2 cellular contexts compared by ENCODE assay signal in the genomic region with DNA sequence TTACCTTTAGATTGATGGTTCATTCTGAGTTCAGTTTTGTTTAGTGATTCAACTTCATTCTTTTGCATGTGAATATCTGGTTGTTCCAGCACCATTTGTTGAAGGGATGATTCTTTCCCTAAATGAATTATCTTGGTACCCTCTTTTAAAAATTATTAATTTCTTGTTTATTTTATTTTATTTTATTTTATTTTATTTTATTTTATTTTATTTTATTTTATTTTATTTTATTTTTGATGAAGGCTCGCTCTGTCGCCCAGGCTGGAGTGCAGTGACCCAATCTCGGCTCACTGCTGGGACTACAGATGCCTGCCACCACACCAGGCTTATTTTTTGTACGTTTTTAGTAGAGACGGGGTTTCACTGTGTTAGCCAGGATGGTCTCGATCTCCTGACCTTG.
DNase-seq lines count a peak whose midpoint lies in the region; ATAC-seq and TF ChIP-seq lines count a peak whose summit lies in the region.
"Not testable (repeated sequence)": the region's sequence is repeated elsewhere in the genome, so short reads cannot be mapped to it uniquely, and the experiment has no call there.

No MANE protein-coding gene starts in this region.

- not testable (repeated sequence) for H2AK5ac ChIP-seq in trophoblast cell (ENCODE audit: low read length)

- not testable (repeated sequence) for H3K36me3 ChIP-seq in trophoblast cell (ENCODE audit: control insufficient read depth in 1 of 2, insufficient read depth in 2 of 2, low read length in 2 of 2)

- peaks cover 34% of the 10 kb centered on the region for H3K9me3 Mint-ChIP-seq in WTC11

- H2BK5ac ChIP-seq in trophoblast cell (ENCODE audit: low read depth, low read length, poor library complexity): not testable (repeated sequence)

- H3K4me1 Mint-ChIP-seq in WTC11: not testable (repeated sequence)

- ATAC-seq in WTC11: not testable (repeated sequence)

- not testable (repeated sequence) for H4K8ac ChIP-seq in trophoblast cell (ENCODE audit: low read depth, low read length)

- H2BK120ac ChIP-seq in trophoblast cell (ENCODE audit: insufficient read depth, low read length, poor library complexity): peak overlapping the region; percentile 83

- not testable (repeated sequence) for TF ChIP-seq CTCF in WTC11 (IDR thresholded peaks at IDR 0.05)

- CTCF ChIA-PET in WTC11 (lab: Charles Lee): not testable (repeated sequence)

- not testable (repeated sequence) for H3K4me3 Mint-ChIP-seq in WTC11

- DNase-seq in WTC11 (ENCODE audit: low spot score); trophoblast cell: not testable (repeated sequence)

- peak overlapping the region; percentile 64 for H2BK12ac ChIP-seq in trophoblast cell (ENCODE audit: low read length)

- not testable (repeated sequence) for H3K4me2 ChIP-seq in trophoblast cell (ENCODE audit: low read length)

- H2AFZ ChIP-seq in trophoblast cell (ENCODE audit: insufficient read depth, low read length, poor library complexity): not testable (repeated sequence)

- H3K27me3 ChIP-seq in trophoblast cell (ENCODE audit: insufficient read depth, low read length): not testable (repeated sequence)

- POLR2A ChIA-PET in WTC11 (lab: Charles Lee): not testable (repeated sequence)

- WGBS in trophoblast cell (ENCODE audit: extremely low coverage, insufficient coverage, insufficient read length): no CpG with 5 or more reads among the region's 6 CpGs

- peak overlapping the region; percentile 6 for H4K91ac ChIP-seq in trophoblast cell (ENCODE audit: low read depth, low read length)

- H3K79me2 ChIP-seq in trophoblast cell (ENCODE audit: control insufficient read depth, insufficient read depth, low read length, poor library complexity): not testable (repeated sequence)

- not testable (repeated sequence) for H3K27ac ChIP-seq in trophoblast cell (ENCODE audit: low read depth, low read length)

- H3K18ac ChIP-seq in trophoblast cell (ENCODE audit: low read length): not testable (repeated sequence)

- H3K27ac Mint-ChIP-seq in WTC11: not testable (repeated sequence)

- H3K23ac ChIP-seq in trophoblast cell (ENCODE audit: low read length): not testable (repeated sequence)

- H3K79me1 ChIP-seq in trophoblast cell (ENCODE audit: low read length): not testable (repeated sequence)

- H3K14ac ChIP-seq in trophoblast cell (ENCODE audit: low read length): not testable (repeated sequence)

- not testable (repeated sequence) for H3K4me3 ChIP-seq in trophoblast cell (ENCODE audit: low read depth, low read length)

- not testable (repeated sequence) for H3K4me1 ChIP-seq in trophoblast cell (ENCODE audit: control insufficient read depth in 1 of 2, insufficient read depth in 2 of 2, low read length in 2 of 2)

- not testable (repeated sequence) for H3K4ac ChIP-seq in trophoblast cell (ENCODE audit: low read depth, low read length)

- not testable (repeated sequence) for H3K27me3 Mint-ChIP-seq in WTC11 (ENCODE audit: low read depth)

- not testable (repeated sequence) for H4K12ac ChIP-seq in trophoblast cell (ENCODE audit: low read depth, low read length)

- not testable (repeated sequence) for H3K9me3 ChIP-seq in trophoblast cell (ENCODE audit: insufficient read depth, low read depth, low read length)

- not testable (repeated sequence) for H3K9ac ChIP-seq in trophoblast cell (ENCODE audit: low read length)

- H3K36me3 Mint-ChIP-seq in WTC11: peaks cover 22% of the 10 kb centered on the region

TF ChIP-seq in WTC11, 78 proteins besides CTCF, POLR2A, EP300 and RAD21:
- TF ChIP-seq HMGA2 (CRISPR knock-in tag; IDR thresholded peaks at IDR 0.05): peak; percentile 98
